In genomic region chr7:28830831-28831230, GRCh38 we compare ENCODE assay signal across 24 cellular contexts.
A peak's percentile ranks its signal among the peaks of the same experiment; 100 is the strongest.
DNase-seq lines count a peak whose midpoint lies in the region; ATAC-seq, FAIRE-seq and TF ChIP-seq lines count a peak whose summit lies in the region.
"Had no signal": no experiment of that assay in that cellular context is flagged by ENCODE, and none has a peak within 500 bp of the region (broad histone marks: within the 10 kb centered on the region; RNA-seq: fewer than 3 reads in every experiment).

No MANE protein-coding gene starts in this region.

- TF ChIP-seq CTCF in astrocyte of the spinal cord (IDR thresholded peaks at IDR 0.05; ENCODE audit: low read depth, low read length), result no peak
- no peak for TF ChIP-seq CTCF in kidney (IDR thresholded peaks at IDR 0.05; ENCODE audit: borderline replicate concordance, extremely low read depth, insufficient read depth)

- no peak overlapping the region for H3K27ac ChIP-seq in kidney (ENCODE audit: low read depth in 2 of 2, low read length in 2 of 2)
- H3K27ac ChIP-seq: 22Rv1, HL-60, PC-9, SJSA1 had no signal

- intact Hi-C loops in kidney (cut with DNase I), result no loop called here

- H3K9me3 ChIP-seq in MG63 (no peaks in the 10 kb centered on the region), kidney (ENCODE audit: control insufficient read depth in 1 of 2, low read length in 2 of 2) (no peaks in the 10 kb centered on the region)
- H3K9me3 ChIP-seq: Caco-2, SJSA1 had no signal

- H3K9ac ChIP-seq in kidney (ENCODE audit: low read length in 2 of 2), result no peak overlapping the region

- no peaks in the 10 kb centered on the region for H3K4me1 ChIP-seq in kidney (ENCODE audit: control insufficient read depth in 1 of 2, insufficient read depth in 1 of 2, low read depth in 1 of 2, low read length in 2 of 2)
- H3K4me1 ChIP-seq: Caco-2, SJSA1 had no signal

- H3K4me3 ChIP-seq in MG63 (no peak overlapping the region), astrocyte of the spinal cord (ENCODE audit: low read depth, low read length) (no peak overlapping the region), kidney (ENCODE audit: low read length in 2 of 2) (no peak overlapping the region)
- H3K4me3 ChIP-seq: GM12878, PC-9, SJSA1 had no signal

- FAIRE-seq in kidney (lab: Jason Lieb, UNC), result no peak
- FAIRE-seq: GM12878, GM19239, HTR-8/SVneo had no signal

- H3K36me3 ChIP-seq in MG63 (peaks cover under 1% of the 10 kb centered on the region; the same call in 1 of the 2 replicates), kidney (ENCODE audit: control insufficient read depth in 1 of 2, insufficient read depth in 2 of 2, low read length in 2 of 2) (no peaks in the 10 kb centered on the region)
- H3K36me3 ChIP-seq: SJSA1 had no signal

- H3K27me3 ChIP-seq in MG63, result no peaks in the 10 kb centered on the region
- H3K27me3 ChIP-seq: SJSA1 had no signal

- DNase-seq in Ammon's horn (ENCODE audit: low spot score), result peak; percentile 23
- peak; percentile 38 for DNase-seq in MG63
- peak; percentile 66 for DNase-seq in NCI-H2107 treated with DMSO at 0.1 percent for 48 hours (lab: John Stamatoyannopoulos, UW; ENCODE audit: unreplicated experiment)
- DNase-seq in astrocyte of the spinal cord (ENCODE audit: low read depth, low spot score), result peak; percentile 43
- DNase-seq in kidney, result no peak
- no peak for DNase-seq in SIG-M5 (lab: John Stamatoyannopoulos, UW)
- DNase-seq in activated T-cell treated with anti-CD3 and anti-CD28 coated beads for 4 hours, result no peak
- DNase-seq: Caco-2; CD4-positive, alpha-beta T cell; DMS153; H7; HFFc6; IMR-90; MM.1S; NCI-H1694 treated with DMSO at 0.1 percent for 48 hours; NCI-H526; PC-9 had no signal

- ATAC-seq in HG02870 (IDR thresholded peaks at IDR 0.05; ENCODE audit: unreplicated experiment), result no peak
- ATAC-seq: GM12878 had no signal

- in situ Hi-C loops in astrocyte of the spinal cord (cut with HindIII; ENCODE audit: low sequenced_read_pairs), result no loop called here

Comparison
In these comparisons a context has a peak if more than half of its experiments do, and no peak if none do; other contexts are left out.
1. DNase-seq: peak in Ammon's horn (single experiment), MG63 (single experiment), NCI-H2107 treated with DMSO at 0.1 percent for 48 hours (single experiment) and astrocyte of the spinal cord (single experiment); none in kidney (single experiment), SIG-M5 (single experiment) and activated T-cell treated with anti-CD3 and anti-CD28 coated beads for 4 hours (single experiment).